In the genomic region with DNA sequence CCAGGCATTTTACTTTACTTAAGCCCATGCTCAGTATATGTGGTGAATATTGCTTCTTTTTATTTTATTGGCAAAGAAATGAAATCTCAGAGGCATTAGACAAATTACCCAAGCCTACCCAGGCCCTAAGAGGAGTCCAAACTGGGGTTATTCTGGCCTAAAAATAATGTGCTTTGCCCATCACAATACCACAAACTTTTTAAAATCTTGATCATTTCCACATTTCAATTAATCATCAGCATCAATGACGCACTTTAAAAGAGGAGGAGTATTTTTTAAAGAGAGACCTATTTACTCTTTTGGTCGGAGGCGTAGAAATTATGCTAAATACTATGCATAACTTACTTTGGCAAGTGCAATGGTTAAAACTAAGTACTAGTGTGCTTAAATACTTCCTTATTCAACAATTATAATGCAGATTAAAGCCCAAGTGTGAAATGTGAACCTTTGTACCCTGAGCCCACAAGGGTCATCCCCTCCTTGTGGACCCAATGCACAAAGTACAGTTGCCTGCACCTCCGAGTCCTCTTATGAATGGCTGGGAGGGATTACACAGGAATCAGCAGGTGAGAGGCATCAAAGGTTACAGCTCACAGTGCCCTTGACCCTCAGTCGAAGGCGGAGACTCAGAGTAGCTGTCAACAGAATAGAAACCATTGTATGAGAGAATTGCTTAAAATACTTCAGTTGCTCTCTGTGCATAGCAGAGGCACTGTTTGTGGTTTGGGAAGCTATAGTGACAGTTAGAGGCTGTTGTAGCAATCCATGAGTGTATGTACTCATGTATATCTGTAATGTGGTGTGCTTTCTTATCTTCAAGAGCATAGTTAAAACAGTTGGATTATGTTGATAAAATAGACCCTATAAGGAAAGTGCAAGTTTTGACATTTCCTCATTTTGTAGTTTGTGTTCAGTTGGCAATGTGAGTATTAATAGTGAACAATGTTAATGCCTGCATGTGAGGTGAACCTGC, we compare ENCODE assay signal across 8 cellular contexts.
DNase-seq lines count a peak whose midpoint lies in the region; ATAC-seq and TF ChIP-seq lines count a peak whose summit lies in the region.

No MANE protein-coding gene starts in this region.

- no peaks in the 10 kb centered on the region for H3K9me3 ChIP-seq in liver (ENCODE audit: control insufficient read depth in 4 of 4, low read length in 3 of 4)

- no peak overlapping the region for H3K27ac ChIP-seq in GM23338 (ENCODE audit: low read depth)
- peak overlapping the region in 1 of 2 donors; percentile 16 for H3K27ac ChIP-seq in liver (ENCODE audit: low read depth in 1 of 2, low read length in 2 of 2)

- H3K27me3 ChIP-seq in GM23338 (ENCODE audit: insufficient read depth) (no peaks in the 10 kb centered on the region), liver (ENCODE audit: control insufficient read depth in 4 of 4, insufficient read depth in 4 of 4, low read length in 3 of 4) (no peaks in the 10 kb centered on the region)

- H3K4me3 ChIP-seq in GM23338 (no peak overlapping the region), liver (ENCODE audit: low read depth in 1 of 3, low read length in 3 of 3) (no peak overlapping the region)

- H3K36me3 ChIP-seq in GM23338 (ENCODE audit: insufficient read depth) (no peaks in the 10 kb centered on the region), liver (ENCODE audit: control insufficient read depth in 4 of 4, insufficient read depth in 3 of 4, low read depth in 1 of 4, low read length in 3 of 4) (no peaks in the 10 kb centered on the region)

- H2AFZ ChIP-seq in GM23338: no peak overlapping the region

- H3K27ac Mint-ChIP-seq in GM23338: no peak overlapping the region
- peak overlapping the region; percentile 92 for H3K27ac Mint-ChIP-seq in activated CD8-positive, alpha-beta T cell treated with anti-CD3 and anti-CD28 coated beads for 36 hours

- POLR2A ChIA-PET in activated CD8-positive, alpha-beta T cell treated with anti-CD3 and anti-CD28 coated beads for 36 hours (lab: Charles Lee): interaction anchor here (0.8 to 1.4 kb wide), 5 partner anchors 13 to 179 kb away, joined by 3 to 7 read pairs (median 3); partner anchors contain the start of gene ITGA4

- DNase-seq in NCI-H345 (lab: John Stamatoyannopoulos, UW) (peak; percentile 4), NCI-H345 treated with DMSO at 0.1 percent for 48 hours (lab: John Stamatoyannopoulos, UW; ENCODE audit: unreplicated experiment) (no peak), GM23338 (ENCODE audit: low spot score) (peak; percentile 25), Kasumi-1 (lab: John Stamatoyannopoulos, UW) (peak; percentile 99), HK-2 (ENCODE audit: unreplicated experiment) (no peak), 8988T (no peak)
- peak; percentile 76 for DNase-seq in activated CD8-positive, alpha-beta T cell treated with anti-CD3 and anti-CD28 coated beads for 36 hours

- TF ChIP-seq RAD21 in liver (IDR thresholded peaks at IDR 0.05): no peak

- H3K79me2 ChIP-seq in GM23338 (replicated peaks; ENCODE audit: insufficient read depth): no peaks in the 10 kb centered on the region

- CTCF ChIA-PET in activated CD8-positive, alpha-beta T cell treated with anti-CD3 and anti-CD28 coated beads for 36 hours (lab: Charles Lee): interaction anchor here (0.6 to 1.6 kb wide), 10 partner anchors 8 to 200 kb away, joined by 3 to 8 read pairs (median 3); partner anchors contain the start of gene ITGA4

- H3K4me2 ChIP-seq in GM23338: 0 out of 2 replicates have a peak overlapping the region, but pooled peaks have one; percentile 30

- peak; percentile 74 for ATAC-seq in GM23338
- peak; percentile 81 for ATAC-seq in activated CD8-positive, alpha-beta T cell treated with anti-CD3 and anti-CD28 coated beads for 36 hours

- peaks cover 20% of the 10 kb centered on the region for H3K4me1 ChIP-seq in GM23338 (ENCODE audit: insufficient read depth)
- peaks cover 0 to 4% (median 0%) of the 10 kb centered on the region in 4 donors for H3K4me1 ChIP-seq in liver (ENCODE audit: control insufficient read depth in 4 of 4, insufficient read depth in 4 of 4, low read length in 3 of 4)

- no peaks in the 10 kb centered on the region for H4K20me1 ChIP-seq in GM23338 (replicated peaks; ENCODE audit: insufficient read depth)

- 41% methylated on average over 6 of the region's 6 CpGs for WGBS in liver

- no peak for TF ChIP-seq CTCF in GM23338 (conservative IDR thresholded peaks at IDR 0.05; ENCODE audit: low read depth in 2 of 2)
- no peak for TF ChIP-seq CTCF in activated CD8-positive, alpha-beta T cell treated with anti-CD3 and anti-CD28 coated beads for 36 hours (IDR thresholded peaks at IDR 0.05)
- no peak for TF ChIP-seq CTCF in liver (IDR thresholded peaks at IDR 0.05; ENCODE audit: low read depth, low read length, missing input control)

- intact Hi-C loops in activated CD8-positive, alpha-beta T cell treated with anti-CD3 and anti-CD28 coated beads for 36 hours (cut with micrococcal nuclease): loop anchor here (5.0 kb wide), 1 partner anchor 198 kb away; no protein-coding TSS in a partner anchor

- peaks cover 9% of the 10 kb centered on the region for H3K4me1 Mint-ChIP-seq in GM23338
- peaks cover 58% of the 10 kb centered on the region for H3K4me1 Mint-ChIP-seq in activated CD8-positive, alpha-beta T cell treated with anti-CD3 and anti-CD28 coated beads for 36 hours (ENCODE audit: low read depth)

- H3F3A ChIP-seq in GM23338 (replicated peaks; ENCODE audit: low read depth): no peaks in the 10 kb centered on the region

- H3K9me2 ChIP-seq in GM23338 (ENCODE audit: insufficient read depth): no peaks in the 10 kb centered on the region

- H3K9me3 Mint-ChIP-seq in GM23338: no peaks in the 10 kb centered on the region
- H3K9me3 Mint-ChIP-seq in activated CD8-positive, alpha-beta T cell treated with anti-CD3 and anti-CD28 coated beads for 36 hours: no peaks in the 10 kb centered on the region

- H3K9ac ChIP-seq in liver (ENCODE audit: low read depth in 1 of 2, low read length in 2 of 2): peak overlapping the region in 1 of 2 donors; percentile 5

- no peaks in the 10 kb centered on the region for H3K36me3 Mint-ChIP-seq in GM23338 (ENCODE audit: low read depth)
- H3K36me3 Mint-ChIP-seq in activated CD8-positive, alpha-beta T cell treated with anti-CD3 and anti-CD28 coated beads for 36 hours (ENCODE audit: low read depth): peaks cover 3% of the 10 kb centered on the region

- H3K27me3 Mint-ChIP-seq in GM23338 (ENCODE audit: insufficient read depth, low read depth, poor library complexity): no peaks in the 10 kb centered on the region
- no peaks in the 10 kb centered on the region for H3K27me3 Mint-ChIP-seq in activated CD8-positive, alpha-beta T cell treated with anti-CD3 and anti-CD28 coated beads for 36 hours

- no peak overlapping the region for H3K4me3 Mint-ChIP-seq in GM23338
- H3K4me3 Mint-ChIP-seq in activated CD8-positive, alpha-beta T cell treated with anti-CD3 and anti-CD28 coated beads for 36 hours: peak overlapping the region; percentile 64

TF ChIP-seq in GM23338, 12 proteins besides CTCF, POLR2A, EP300 and RAD21 (continues in another document):
- TF ChIP-seq STAT1 (IDR thresholded peaks at IDR 0.05; ENCODE audit: unreplicated experiment) (no peak), JUNB (IDR thresholded peaks at IDR 0.05; ENCODE audit: unreplicated experiment) (no peak), ZNF114 (CRISPR knock-in tag; IDR thresholded peaks at IDR 0.05) (no peak), NANOG (IDR thresholded peaks at IDR 0.05; ENCODE audit: borderline replicate concordance) (no peak)

TF ChIP-seq in liver, 16 proteins besides CTCF, POLR2A, EP300 and RAD21:
- no peak for TF ChIP-seq EGR1 (IDR thresholded peaks at IDR 0.05; ENCODE audit: low read depth in 2 of 2)
- TF ChIP-seq NR2F2 (IDR thresholded peaks at IDR 0.05): peak; percentile 9

Comparison
In these comparisons a context has a peak if more than half of its experiments do, and no peak if none do; other contexts are left out.
1. DNase-seq: peak in NCI-H345 (single experiment), GM23338 (single experiment), Kasumi-1 (2 of 2) and activated CD8-positive, alpha-beta T cell treated with anti-CD3 and anti-CD28 coated beads for 36 hours (single experiment); none in NCI-H345 treated with DMSO at 0.1 percent for 48 hours (single experiment), HK-2 (single experiment) and 8988T (single experiment).